29 cellular contexts compared by ENCODE assay signal in genomic region chr1:4076346-4076745, GRCh38.
"Had no signal": no experiment of that assay in that cellular context is flagged by ENCODE, and none has a peak within 500 bp of the region (broad histone marks: within the 10 kb centered on the region; RNA-seq: fewer than 3 reads in every experiment).

No MANE protein-coding gene starts in this region.

- H3K4me1 ChIP-seq: Peyer's patch, SJSA1 had no signal

- H3K9me3 ChIP-seq: Peyer's patch, SK-N-SH had no signal

- H3K27ac ChIP-seq: brain microvascular endothelial cell, Peyer's patch, SJSA1 had no signal

- ATAC-seq: activated CD8-positive, alpha-beta T cell treated with anti-CD3 and anti-CD28 coated beads for 36 hours; activated T-cell treated with anti-CD3 and anti-CD28 coated beads, Interleukin-2, amount 50 U/mL, for 72 hours; activated T-helper 17 cell treated with anti-CD3 and anti-CD28 coated beads, Interleukin-2, amount 50 U/mL, for 72 hours; PC-3 had no signal

- H3K27me3 ChIP-seq: brain microvascular endothelial cell, Peyer's patch, SJSA1 had no signal

- H3K4me3 ChIP-seq: Peyer's patch, SJSA1 had no signal

- H3K36me3 ChIP-seq: brain microvascular endothelial cell, Peyer's patch, SJSA1 had no signal

- DNase-seq: activated CD4-positive, alpha-beta T cell treated with anti-CD3 and anti-CD28 coated beads, Interleukin-2, amount 10 ng/mL, durations not matched to agents 24 days and 14 days; activated CD4-positive, alpha-beta T cell treated with anti-CD3 and anti-CD28 coated beads, Interleukin-2, amount 50 U/mL, for 4 hours; activated CD8-positive, alpha-beta T cell treated with anti-CD3 and anti-CD28 coated beads for 36 hours; activated effector memory CD4-positive, alpha-beta T cell treated with anti-CD3 and anti-CD28 coated beads, Interleukin-2, amount 50 U/mL, for 16 hours; activated naive CD4-positive, alpha-beta T cell; activated naive CD4-positive, alpha-beta T cell treated with anti-CD3 and anti-CD28 coated beads, Interleukin-2, amount 50 U/mL, for 16 hours; activated naive CD8-positive, alpha-beta T cell treated with anti-CD3 and anti-CD28 coated beads for 36 hours; activated T-cell treated with anti-CD3 and anti-CD28 coated beads, Interleukin-2, amount 50 U/mL, for 1 hour; activated T-cell treated with anti-CD3 and anti-CD28 coated beads, Interleukin-2, amount 50 U/mL, for 72 hours; amniotic stem cell; brain microvascular endothelial cell; Karpas-422; KBM-7; NCI-H1048; NCI-H1105 treated with DMSO at 0.1 percent for 48 hours; NCI-H1436; NCI-H1694; NCI-H1930; NCI-H510A; NCI-H526; NCI-H748 treated with DMSO at 0.1 percent for 48 hours; NK-92 treated with Interleukin-12 subunit alpha and Interleukin-12 subunit beta, amount 100 ng/mL, for 24 hours; PC-3; RPMI8226; SHP77 treated with DMSO at 0.1 percent for 48 hours; SK-N-SH had no signal
